ENCODE assay signal across 8 cellular contexts in the genomic region with DNA sequence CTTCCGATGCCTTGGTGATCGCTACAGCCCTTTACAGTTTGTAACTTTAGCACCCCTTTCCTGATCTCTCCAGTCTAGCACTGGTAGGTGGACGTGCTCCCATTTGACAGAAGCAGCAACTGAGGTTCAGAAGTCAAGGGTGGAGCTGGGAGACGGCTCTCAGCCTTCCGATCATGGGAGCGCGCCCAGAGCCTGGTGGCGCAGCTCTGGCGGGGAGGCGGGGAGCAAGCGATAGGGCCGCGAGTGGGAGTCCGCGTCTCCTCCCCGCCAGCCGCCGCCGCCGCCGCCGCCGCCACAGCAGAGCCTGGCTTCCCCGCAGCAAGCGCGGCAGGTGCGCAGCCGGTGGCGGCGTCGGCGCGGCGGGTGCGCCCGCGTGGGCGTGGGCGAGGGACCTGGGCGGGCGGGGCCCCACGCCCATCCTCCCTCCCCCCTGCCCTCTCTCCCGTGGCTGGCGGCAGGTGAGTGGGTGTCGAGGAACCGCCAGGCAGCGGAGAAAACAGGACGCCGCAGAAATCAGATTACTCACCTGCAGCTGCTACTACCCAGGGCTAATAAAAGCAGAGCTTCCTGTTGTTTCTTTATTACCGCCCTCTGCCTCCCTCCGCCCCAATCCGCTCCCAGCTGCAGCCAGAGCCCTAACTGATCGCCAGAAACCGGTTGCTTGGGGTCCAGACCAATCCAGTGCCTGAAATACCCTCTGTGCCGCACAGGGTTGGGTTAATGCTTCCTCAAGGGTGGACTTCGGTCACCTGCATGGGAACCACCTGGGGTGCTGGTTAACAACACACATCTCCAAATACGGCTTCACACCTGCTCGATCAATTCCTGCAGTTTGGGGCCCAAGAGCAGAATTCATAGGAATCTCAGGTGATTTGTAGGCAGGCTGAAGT.
DNase-seq lines count a peak whose midpoint lies in the region; ATAC-seq, FAIRE-seq and TF ChIP-seq lines count a peak whose summit lies in the region.

No MANE protein-coding gene starts in this region.

- DNase-seq in DMS53 treated with DMSO at 0.1 percent for 48 hours (lab: John Stamatoyannopoulos, UW; ENCODE audit: unreplicated experiment) (peak; percentile 90), HCT116 (ENCODE audit: low read depth, low spot score) (no peak), NCI-H2107 (lab: John Stamatoyannopoulos, UW) (peak; percentile 85), endothelial cell of umbilical vein (ENCODE audit: low read depth, low spot score) (peak; percentile 46), pancreas (peak in 5 of 6 donors; percentile 41 to 67 (median 66)), upper lobe of left lung (peak; percentile 26 to 91), substantia nigra (lab: John Stamatoyannopoulos, UW) (no peak)
- peak; percentile 76 for DNase-seq in activated CD4-positive, alpha-beta memory T cell treated with anti-CD3 and anti-CD28 coated beads, Interleukin-2, amount 10 ng/mL, durations not matched to agents 7 days and 5 days

- H4K20me1 ChIP-seq in HCT116 (ENCODE audit: insufficient read depth) (no peaks in the 10 kb centered on the region), endothelial cell of umbilical vein (replicated peaks; ENCODE audit: control insufficient read depth, extremely low read depth, insufficient read depth, low read length) (no peaks in the 10 kb centered on the region)

- peak overlapping the region; percentile 78 for H3K4me2 ChIP-seq in HCT116 (ENCODE audit: low read length)
- no peak overlapping the region for H3K4me2 ChIP-seq in endothelial cell of umbilical vein (ENCODE audit: insufficient read depth, low read length)

- peaks cover 6% of the 10 kb centered on the region for H3K36me3 Mint-ChIP-seq in activated CD4-positive, alpha-beta memory T cell treated with anti-CD3 and anti-CD28 coated beads, Interleukin-2, amount 10 ng/mL, durations not matched to agents 7 days and 5 days (ENCODE audit: low read depth)

- H3K4me1 ChIP-seq in HCT116 (ENCODE audit: control insufficient read depth in 1 of 2, insufficient read depth in 2 of 2, low read length in 2 of 2) (peaks cover 11 to 24% of the 10 kb centered on the region in 2 experiments), endothelial cell of umbilical vein (ENCODE audit: control insufficient read depth, extremely low read depth, insufficient read depth, low read length) (peaks cover 4% of the 10 kb centered on the region), pancreas (peaks cover 0 to 4% (median 0%) of the 10 kb centered on the region in 3 donors), upper lobe of left lung (peaks cover 5 to 12% (median 7%) of the 10 kb centered on the region in 4 donors)

- TF ChIP-seq CTCF in HCT116 (IDR thresholded peaks at IDR 0.05 in 2 of 3, conservative IDR thresholded peaks at IDR 0.05 in 1 of 3; ENCODE audit: borderline replicate concordance in 1 of 3, insufficient read depth in 1 of 3, low read depth in 2 of 3, low read length in 2 of 3) (no peak), endothelial cell of umbilical vein (IDR thresholded peaks at IDR 0.05; ENCODE audit: extremely low read depth in 1 of 2, insufficient read depth in 1 of 2, low read depth in 1 of 2, low read length in 2 of 2) (no peak), pancreas (IDR thresholded peaks at IDR 0.05) (no peak), upper lobe of left lung (IDR thresholded peaks at IDR 0.05) (no peak)

- H3K4me3 ChIP-seq in HCT116 (replicated peaks in 1 of 2; ENCODE audit: low read depth in 1 of 2, low read length in 2 of 2) (peak overlapping the region; percentile 35 to 54), endothelial cell of umbilical vein (replicated peaks in 1 of 3; ENCODE audit: insufficient read depth in 1 of 3, low read depth in 1 of 3, low read length in 3 of 3) (peak overlapping the region in 1 of 3 experiments; percentile 9), pancreas (peak overlapping the region; percentile 12 to 43 (median 28)), upper lobe of left lung (peak overlapping the region in 3 of 4 donors; percentile 38 to 48 (median 46))

- H3K27me3 Mint-ChIP-seq in activated CD4-positive, alpha-beta memory T cell treated with anti-CD3 and anti-CD28 coated beads, Interleukin-2, amount 10 ng/mL, durations not matched to agents 7 days and 5 days = peaks cover 15% of the 10 kb centered on the region

- no peaks in the 10 kb centered on the region for H3K9me2 ChIP-seq in HCT116 (ENCODE audit: insufficient read depth)

- TF ChIP-seq POLR2A in HCT116 (IDR thresholded peaks at IDR 0.05; ENCODE audit: borderline replicate concordance, extremely low read depth, insufficient read depth, insufficient read length) (no peak), endothelial cell of umbilical vein (IDR thresholded peaks at IDR 0.05; ENCODE audit: low read depth, low read length) (no peak), upper lobe of left lung (IDR thresholded peaks at IDR 0.05) (peak in 1 of 4 donors; percentile 12)

- H3K4me3 Mint-ChIP-seq in activated CD4-positive, alpha-beta memory T cell treated with anti-CD3 and anti-CD28 coated beads, Interleukin-2, amount 10 ng/mL, durations not matched to agents 7 days and 5 days = peak overlapping the region; percentile 67

- RAD21 ChIA-PET in HCT116 (lab: Charles Lee; ENCODE audit: low non-redundant PET in 1 of 2, low total read pairs in 2 of 2, uncharacterized antibody in 2 of 2, unreplicated experiment in 2 of 2) = no interaction called here

- dilution Hi-C loops in endothelial cell of umbilical vein (cut with MboI; ENCODE audit: extremely low pct_ligation_motif_present, low sequenced_read_pairs) = no loop called here

- FAIRE-seq in endothelial cell of umbilical vein (lab: Jason Lieb, UNC) (no peak), pancreas (lab: Jason Lieb, UNC) (no peak)

- no peak for TF ChIP-seq RAD21 in HCT116 (IDR thresholded peaks at IDR 0.05; ENCODE audit: low read depth)

- peak overlapping the region; percentile 40 for H3K9ac ChIP-seq in HCT116 (ENCODE audit: low read length)
- no peak overlapping the region for H3K9ac ChIP-seq in endothelial cell of umbilical vein (replicated peaks; ENCODE audit: extremely low read depth, insufficient read depth, low read length)

- 5% methylated on average over 42 to 58 of the region's 58 CpGs for WGBS in pancreas, 2 donors
- 24 to 25% methylated on average over 16 to 19 of the region's 58 CpGs for WGBS in upper lobe of left lung, 2 donors

- ATAC-seq in HCT116 = peak; percentile 81
- peak; percentile 84 to 90 (median 88) for ATAC-seq in pancreas
- ATAC-seq in upper lobe of left lung (ENCODE audit: low FRiP score in 2 of 2) = peak in 1 of 2 donors; percentile 73

- POLR2A ChIA-PET in HCT116 (lab: Charles Lee) = interaction anchor here (1.0 kb wide), 2 partner anchors 57 to 61 kb away, joined by 3 read pairs; no protein-coding TSS in a partner anchor
- POLR2A ChIA-PET in activated CD4-positive, alpha-beta memory T cell treated with anti-CD3 and anti-CD28 coated beads, Interleukin-2, amount 10 ng/mL, durations not matched to agents 7 days and 5 days (lab: Charles Lee) = interaction anchor here (1.0 to 5.5 kb wide), 9 partner anchors 8 to 90 kb away, joined by 3 to 35 read pairs (median 9); a partner anchor contains a TSS
- POLR2A ChIA-PET in endothelial cell of umbilical vein (lab: Charles Lee) = interaction anchor here (0.6 kb wide), 1 partner anchor 120 kb away, joined by 4 read pairs; no protein-coding TSS in a partner anchor

- H3K36me3 ChIP-seq in HCT116 (ENCODE audit: control insufficient read depth in 1 of 2, insufficient read depth in 2 of 2, low read length in 2 of 2) = no peaks in the 10 kb centered on the region
- H3K36me3 ChIP-seq in endothelial cell of umbilical vein (ENCODE audit: control insufficient read depth in 2 of 2, extremely low read depth in 1 of 2, insufficient read depth in 2 of 2, low read length in 2 of 2) = no peaks in the 10 kb centered on the region
- no peaks in the 10 kb centered on the region for H3K36me3 ChIP-seq in pancreas
- H3K36me3 ChIP-seq in upper lobe of left lung = no peaks in the 10 kb centered on the region

- peaks cover 1% of the 10 kb centered on the region for H3K9me3 Mint-ChIP-seq in activated CD4-positive, alpha-beta memory T cell treated with anti-CD3 and anti-CD28 coated beads, Interleukin-2, amount 10 ng/mL, durations not matched to agents 7 days and 5 days

- H2AFZ ChIP-seq in HCT116 (ENCODE audit: low read depth, low read length, poor library complexity, severe bottlenecking) (peak overlapping the region; percentile 92), endothelial cell of umbilical vein (ENCODE audit: low read depth, low read length) (no peak overlapping the region)

- H3K79me2 ChIP-seq in HCT116 (ENCODE audit: insufficient read depth, low read length) (no peaks in the 10 kb centered on the region), endothelial cell of umbilical vein (ENCODE audit: control insufficient read depth, insufficient read depth, low read length) (no peaks in the 10 kb centered on the region)

- CTCF ChIA-PET in HCT116 (lab: Charles Lee) = interaction anchor here (0.6 to 4.4 kb wide), 2 partner anchors 14 to 15 kb away, joined by 3 to 17 read pairs; no protein-coding TSS in a partner anchor
- CTCF ChIA-PET in activated CD4-positive, alpha-beta memory T cell treated with anti-CD3 and anti-CD28 coated beads, Interleukin-2, amount 10 ng/mL, durations not matched to agents 7 days and 5 days (lab: Charles Lee) = interaction anchor here (0.6 to 5.8 kb wide), 8 partner anchors 14 to 275 kb away, joined by 3 to 43 read pairs (median 4); a partner anchor contains a TSS
- CTCF ChIA-PET in endothelial cell of umbilical vein (lab: Charles Lee) = interaction anchor here (1.2 to 6.6 kb wide), 3 partner anchors 17 to 75 kb away, joined by 4 to 62 read pairs (median 4); no protein-coding TSS in a partner anchor

- H3K9me3 ChIP-seq in HCT116 (ENCODE audit: control insufficient read depth in 1 of 2, insufficient read depth in 1 of 2, low read depth in 1 of 2, low read length in 2 of 2) (no peaks in the 10 kb centered on the region), endothelial cell of umbilical vein (replicated peaks; ENCODE audit: control insufficient read depth, insufficient read depth, low read length) (no peaks in the 10 kb centered on the region), pancreas (no peaks in the 10 kb centered on the region), upper lobe of left lung (no peaks in the 10 kb centered on the region)

- intact Hi-C loops in HCT116 (cut with micrococcal nuclease) (no loop called here), endothelial cell of umbilical vein (cut with micrococcal nuclease) (no loop called here), pancreas (cut with DNase I) (no loop called here)

- H3K9me1 ChIP-seq in endothelial cell of umbilical vein (replicated peaks; ENCODE audit: control insufficient read depth, extremely low read depth, insufficient read depth, low read length) = no peaks in the 10 kb centered on the region

- H3K27ac ChIP-seq in HCT116 (ENCODE audit: low read depth, low read length) (no peak overlapping the region; the same call in 1 of the 2 replicates), endothelial cell of umbilical vein (ENCODE audit: insufficient read depth, low read depth, low read length) (no peak overlapping the region), pancreas (peak overlapping the region in 1 of 4 donors; percentile 11), upper lobe of left lung (peak overlapping the region in 2 of 4 donors; percentile 40 to 46), substantia nigra (ENCODE audit: low read depth, low read length, poor library complexity, severe bottlenecking) (no peak overlapping the region)

- BruUV-seq in HCT116 (replicated peaks; lab: Mats Ljungman, UMichigan) = no TSS peak
- BruUV-seq in endothelial cell of umbilical vein (replicated peaks; lab: Mats Ljungman, UMichigan) = no TSS peak

- peak overlapping the region; percentile 70 for H3K27ac Mint-ChIP-seq in activated CD4-positive, alpha-beta memory T cell treated with anti-CD3 and anti-CD28 coated beads, Interleukin-2, amount 10 ng/mL, durations not matched to agents 7 days and 5 days

- TF ChIP-seq EP300 in upper lobe of left lung (IDR thresholded peaks at IDR 0.05) = no peak

- H3K4me1 Mint-ChIP-seq in activated CD4-positive, alpha-beta memory T cell treated with anti-CD3 and anti-CD28 coated beads, Interleukin-2, amount 10 ng/mL, durations not matched to agents 7 days and 5 days = peaks cover 53% of the 10 kb centered on the region

- H3K27me3 ChIP-seq in HCT116 (ENCODE audit: insufficient read depth, low read length) (no peaks in the 10 kb centered on the region), endothelial cell of umbilical vein (ENCODE audit: control insufficient read depth in 2 of 2, insufficient read depth in 2 of 2, low read length in 2 of 2) (peaks cover 28 to 44% of the 10 kb centered on the region in 2 experiments), pancreas (no peaks in the 10 kb centered on the region), upper lobe of left lung (peaks cover 0 to 4% (median 0%) of the 10 kb centered on the region in 4 donors)

Comparison
In these comparisons a context has a peak if more than half of its experiments do, and no peak if none do; other contexts are left out.
1. DNase-seq: peak in DMS53 treated with DMSO at 0.1 percent for 48 hours (single experiment), NCI-H2107 (single experiment), activated CD4-positive, alpha-beta memory T cell treated with anti-CD3 and anti-CD28 coated beads, Interleukin-2, amount 10 ng/mL, durations not matched to agents 7 days and 5 days (single experiment), endothelial cell of umbilical vein (single experiment), pancreas (5 of 6) and upper lobe of left lung (2 of 2); none in HCT116 (single experiment) and substantia nigra (0 of 49).